ENCODE assay signal across 20 cellular contexts in genomic region chr3:130907966-130908365, GRCh38. TPM values are rescaled to one million over a fixed set of nuclear protein-coding genes. Genes with fewer than 3 reads are reported as not detected.
DNase-seq lines count a peak whose midpoint lies in the region; ATAC-seq and TF ChIP-seq lines count a peak whose summit lies in the region.
"Had no signal": no experiment of that assay in that cellular context is flagged by ENCODE, and none has a peak within 500 bp of the region (broad histone marks: within the 10 kb centered on the region; RNA-seq: fewer than 3 reads in every experiment).

No MANE protein-coding gene starts in this region.

- H3K9me3 ChIP-seq in BE2C: no peaks in the 10 kb centered on the region
- H3K9me3 ChIP-seq: ascending aorta, stomach had no signal

- H3K36me3 Mint-ChIP-seq in activated T-cell treated with anti-CD3 and anti-CD28 coated beads, Interleukin-2, amount 50 U/mL, for 4 hours (ENCODE audit: insufficient read depth): peaks cover 2% of the 10 kb centered on the region
- peaks cover 7% of the 10 kb centered on the region for H3K36me3 Mint-ChIP-seq in T-helper 2 cell treated with Interferon-gamma antibody and Interleukin-4, amounts not matched to agents 5 μg/mL and 100 μg/mL, for 36 hours (ENCODE audit: low read depth)
- H3K36me3 Mint-ChIP-seq in stimulated activated naive CD8-positive, alpha-beta T cell treated with anti-CD3 and anti-CD28 coated beads, Interleukin-15, Interleukin-2, amounts not matched to agents 100 ng/mL and 50 ng/mL, for 24 hours (ENCODE audit: low read depth): peaks cover 8% of the 10 kb centered on the region

- H3K4me1 ChIP-seq in BE2C: peaks cover 24% of the 10 kb centered on the region

- H3K27me3 Mint-ChIP-seq in activated T-cell treated with anti-CD3 and anti-CD28 coated beads, Interleukin-2, amount 50 U/mL, for 4 hours (ENCODE audit: low read depth): no peaks in the 10 kb centered on the region
- no peaks in the 10 kb centered on the region for H3K27me3 Mint-ChIP-seq in T-helper 2 cell treated with Interferon-gamma antibody and Interleukin-4, amounts not matched to agents 5 μg/mL and 100 μg/mL, for 36 hours (ENCODE audit: low read depth)
- H3K27me3 Mint-ChIP-seq in stimulated activated naive CD8-positive, alpha-beta T cell treated with anti-CD3 and anti-CD28 coated beads, Interleukin-15, Interleukin-2, amounts not matched to agents 100 ng/mL and 50 ng/mL, for 24 hours: no peaks in the 10 kb centered on the region
- H3K27me3 Mint-ChIP-seq: CD8-positive, alpha-beta memory T cell had no signal

- H3K9me3 Mint-ChIP-seq in activated T-cell treated with anti-CD3 and anti-CD28 coated beads, Interleukin-2, amount 50 U/mL, for 4 hours: no peaks in the 10 kb centered on the region
- H3K9me3 Mint-ChIP-seq in T-helper 2 cell treated with Interferon-gamma antibody and Interleukin-4, amounts not matched to agents 5 μg/mL and 100 μg/mL, for 36 hours: peaks cover 3% of the 10 kb centered on the region
- H3K9me3 Mint-ChIP-seq in stimulated activated naive CD8-positive, alpha-beta T cell treated with anti-CD3 and anti-CD28 coated beads, Interleukin-15, Interleukin-2, amounts not matched to agents 100 ng/mL and 50 ng/mL, for 24 hours: no peaks in the 10 kb centered on the region
- H3K9me3 Mint-ChIP-seq: CD8-positive, alpha-beta memory T cell; mesothelial cell of epicardium had no signal

- no peak for DNase-seq in activated T-cell treated with anti-CD3 and anti-CD28 coated beads, Interleukin-2, amount 50 U/mL, for 4 hours
- no peak for DNase-seq in activated T-cell treated with anti-CD3 and anti-CD28 coated beads, Interleukin-2, amount 50 U/mL, for 1 hour
- DNase-seq in T-helper 2 cell treated with Interferon-gamma antibody and Interleukin-4, amounts not matched to agents 5 μg/mL and 100 μg/mL, for 36 hours (ENCODE audit: low spot score): no peak
- DNase-seq in BE2C (no peak), GM19240 (ENCODE audit: insufficient read length, low spot score) (no peak), left lobe of liver (ENCODE audit: low spot score) (no peak)
- DNase-seq: ACHN; CD8-positive, alpha-beta memory T cell; foreskin fibroblast; KBM-7; NCI-H1105; NCI-H2171; NCI-H82; stimulated activated CD4-positive, alpha-beta T cell treated with anti-CD3 and anti-CD28 coated beads, Interleukin-12 subunit alpha, Interleukin-12 subunit beta, amount 100 ng/mL, for 4 hours; stomach; SW 1271 had no signal

- no peaks in the 10 kb centered on the region for H3K27me3 ChIP-seq in BE2C
- H3K27me3 ChIP-seq: ascending aorta, stomach had no signal

- H3K4me3 ChIP-seq in BE2C (ENCODE audit: low read depth, low read length): no peak overlapping the region
- H3K4me3 ChIP-seq: ascending aorta, stomach had no signal

- no peaks in the 10 kb centered on the region for H3K36me3 ChIP-seq in BE2C
- H3K36me3 ChIP-seq: ascending aorta, stomach had no signal

- ATAC-seq in activated T-cell treated with anti-CD3 and anti-CD28 coated beads, Interleukin-2, amount 50 U/mL, for 4 hours: peak; percentile 85 to 89
- ATAC-seq in HG02610 (IDR thresholded peaks at IDR 0.05; ENCODE audit: unreplicated experiment): peak; percentile 49
- ATAC-seq in left lobe of liver: no peak

- no peak overlapping the region for H3K4me3 Mint-ChIP-seq in activated T-cell treated with anti-CD3 and anti-CD28 coated beads, Interleukin-2, amount 50 U/mL, for 4 hours
- peak overlapping the region; percentile 56 for H3K4me3 Mint-ChIP-seq in T-helper 2 cell treated with Interferon-gamma antibody and Interleukin-4, amounts not matched to agents 5 μg/mL and 100 μg/mL, for 36 hours
- no peak overlapping the region for H3K4me3 Mint-ChIP-seq in stimulated activated naive CD8-positive, alpha-beta T cell treated with anti-CD3 and anti-CD28 coated beads, Interleukin-15, Interleukin-2, amounts not matched to agents 100 ng/mL and 50 ng/mL, for 24 hours
- H3K4me3 Mint-ChIP-seq: mesothelial cell of epicardium had no signal

- peak overlapping the region; percentile 83 for H3K27ac Mint-ChIP-seq in T-helper 2 cell treated with Interferon-gamma antibody and Interleukin-4, amounts not matched to agents 5 μg/mL and 100 μg/mL, for 36 hours
- H3K27ac Mint-ChIP-seq in stimulated activated naive CD8-positive, alpha-beta T cell treated with anti-CD3 and anti-CD28 coated beads, Interleukin-15, Interleukin-2, amounts not matched to agents 100 ng/mL and 50 ng/mL, for 24 hours: peak overlapping the region; percentile 2
- H3K27ac Mint-ChIP-seq: mesothelial cell of epicardium had no signal

- no peak for TF ChIP-seq CTCF in BE2C (IDR thresholded peaks at IDR 0.05; ENCODE audit: low read depth, low read length)

- H3K4me1 Mint-ChIP-seq in activated T-cell treated with anti-CD3 and anti-CD28 coated beads, Interleukin-2, amount 50 U/mL, for 4 hours (ENCODE audit: low read depth): peaks cover 49% of the 10 kb centered on the region
- peaks cover 43% of the 10 kb centered on the region for H3K4me1 Mint-ChIP-seq in T-helper 2 cell treated with Interferon-gamma antibody and Interleukin-4, amounts not matched to agents 5 μg/mL and 100 μg/mL, for 36 hours (ENCODE audit: low read depth)
- peaks cover 48% of the 10 kb centered on the region for H3K4me1 Mint-ChIP-seq in stimulated activated naive CD8-positive, alpha-beta T cell treated with anti-CD3 and anti-CD28 coated beads, Interleukin-15, Interleukin-2, amounts not matched to agents 100 ng/mL and 50 ng/mL, for 24 hours (ENCODE audit: low read depth)
- H3K4me1 Mint-ChIP-seq: mesothelial cell of epicardium had no signal

RNA-seq across cellular contexts. Expression of gene ATP2C1, which starts 14.1 kb away (rescaled TPM):
- total RNA-seq in activated T-cell treated with anti-CD3 and anti-CD28 coated beads, Interleukin-2, amount 50 U/mL, for 4 hours: 10 to 100 TPM; 50.2 to 55.3 (median 51.9) TPM
- polyA plus RNA-seq in BE2C (2012; ENCODE audit: insufficient read depth, insufficient read length, low read depth): 84.8 TPM
- total RNA-seq in left lobe of liver: 21.4 TPM
